In genomic region chr10:82866424-82867020, GRCh38 we compare ENCODE assay signal across 18 cellular contexts.
DNase-seq lines count a peak whose midpoint lies in the region; ATAC-seq lines count a peak whose summit lies in the region.
"Had no signal": no experiment of that assay in that cellular context is flagged by ENCODE, and none has a peak within 500 bp of the region (broad histone marks: within the 10 kb centered on the region; RNA-seq: fewer than 3 reads in every experiment).

No MANE protein-coding gene starts in this region.

- H3K9me3 Mint-ChIP-seq in natural killer cell treated with Interleukin-12 subunit alpha and Interleukin-12 subunit beta and Interleukin-15 and Interleukin-18, amount 100 ng/mL, for 72 hours = peaks cover 15% of the 10 kb centered on the region

- in situ Hi-C loops in ACHN (cut with HindIII; ENCODE audit: low pct_ligation_motif_present, low pct_unique_long_range_greater_than_20kb, low sequenced_read_pairs) = no loop called here

- ATAC-seq in GM21423 (IDR thresholded peaks at IDR 0.05; ENCODE audit: unreplicated experiment) (no peak), GM21619 (IDR thresholded peaks at IDR 0.05; ENCODE audit: unreplicated experiment) (no peak)
- no peak for ATAC-seq in natural killer cell treated with Interleukin-12 subunit alpha and Interleukin-12 subunit beta and Interleukin-15 and Interleukin-18, amount 100 ng/mL, for 72 hours
- ATAC-seq: naive thymus-derived CD8-positive, alpha-beta T cell had no signal

- no peaks in the 10 kb centered on the region for H3K27me3 Mint-ChIP-seq in natural killer cell treated with Interleukin-12 subunit alpha and Interleukin-12 subunit beta and Interleukin-15 and Interleukin-18, amount 100 ng/mL, for 72 hours
- H3K27me3 Mint-ChIP-seq: activated naive CD8-positive, alpha-beta T cell; naive thymus-derived CD8-positive, alpha-beta T cell had no signal

- H3K4me1 Mint-ChIP-seq in natural killer cell treated with Interleukin-12 subunit alpha and Interleukin-12 subunit beta and Interleukin-15 and Interleukin-18, amount 100 ng/mL, for 72 hours (ENCODE audit: low read depth in 2 of 2) = no peaks in the 10 kb centered on the region
- H3K4me1 Mint-ChIP-seq: naive thymus-derived CD8-positive, alpha-beta T cell had no signal

- H3K27ac Mint-ChIP-seq in natural killer cell treated with Interleukin-12 subunit alpha and Interleukin-12 subunit beta and Interleukin-15 and Interleukin-18, amount 100 ng/mL, for 72 hours = no peak overlapping the region
- H3K27ac Mint-ChIP-seq: activated naive CD8-positive, alpha-beta T cell; naive thymus-derived CD8-positive, alpha-beta T cell had no signal

- no peaks in the 10 kb centered on the region for H3K36me3 Mint-ChIP-seq in natural killer cell treated with Interleukin-12 subunit alpha and Interleukin-12 subunit beta and Interleukin-15 and Interleukin-18, amount 100 ng/mL, for 72 hours
- H3K36me3 Mint-ChIP-seq: activated naive CD8-positive, alpha-beta T cell; naive thymus-derived CD8-positive, alpha-beta T cell had no signal

- DNase-seq in GM04504 (ENCODE audit: low read depth) = peak; percentile 50
- peak; percentile 95 for DNase-seq in NOMO-1 treated with DMSO at 0.1 percent for 48 hours (lab: John Stamatoyannopoulos, UW; ENCODE audit: unreplicated experiment)
- DNase-seq in amniotic epithelial cell (ENCODE audit: low read depth) = peak; percentile 91
- peak; percentile 18 for DNase-seq in kidney tubule cell (ENCODE audit: low spot score)
- no peak for DNase-seq in natural killer cell treated with Interleukin-12 subunit alpha and Interleukin-12 subunit beta and Interleukin-15 and Interleukin-18, amount 100 ng/mL, for 72 hours (ENCODE audit: low spot score)
- no peak for DNase-seq in ACHN
- DNase-seq: C1 segment of cervical spinal cord; DND-41; left ventricle myocardium inferior; naive thymus-derived CD8-positive, alpha-beta T cell; NCI-H1930; NCI-H69; stimulated activated CD4-positive, alpha-beta T cell treated with anti-CD3 and anti-CD28 coated beads, Interleukin-1b, Interleukin-23, amount 100 ng/mL, for 48 hours; transverse colon; WERI-Rb-1 had no signal

- no peak overlapping the region for H3K4me3 Mint-ChIP-seq in natural killer cell treated with Interleukin-12 subunit alpha and Interleukin-12 subunit beta and Interleukin-15 and Interleukin-18, amount 100 ng/mL, for 72 hours
- H3K4me3 Mint-ChIP-seq: activated naive CD8-positive, alpha-beta T cell; naive thymus-derived CD8-positive, alpha-beta T cell had no signal

Comparison
In these comparisons a context has a peak if more than half of its experiments do, and no peak if none do; other contexts are left out.
1. DNase-seq: peak in GM04504 (single experiment), NOMO-1 treated with DMSO at 0.1 percent for 48 hours (single experiment), amniotic epithelial cell (single experiment) and kidney tubule cell (single experiment); none in natural killer cell treated with Interleukin-12 subunit alpha and Interleukin-12 subunit beta and Interleukin-15 and Interleukin-18, amount 100 ng/mL, for 72 hours (single experiment) and ACHN (single experiment).